ENCODE assay signal across 26 cellular contexts in genomic region chr3:25421747-25422146, GRCh38. TPM values are rescaled to one million over a fixed set of nuclear protein-coding genes. Genes with fewer than 3 reads are reported as not detected.
"Had no signal": no experiment of that assay in that cellular context is flagged by ENCODE, and none has a peak within 500 bp of the region (broad histone marks: within the 10 kb centered on the region; RNA-seq: fewer than 3 reads in every experiment).

No MANE protein-coding gene starts in this region.

- H3K4me1 ChIP-seq: body of pancreas had no signal

- H3K9me3 Mint-ChIP-seq: activated CD4-positive, alpha-beta T cell treated with anti-CD3 and anti-CD28 coated beads, Interleukin-2, amount 10 ng/mL, durations not matched to agents 24 days and 14 days; activated naive CD8-positive, alpha-beta T cell treated with anti-CD3 and anti-CD28 coated beads, Interleukin-2, amount 50 U/mL, for 24 hours had no signal

- H2AFZ ChIP-seq: PC-9 had no signal

- H3K9me3 ChIP-seq: ascending aorta, body of pancreas had no signal

- ATAC-seq: activated naive CD4-positive, alpha-beta T cell treated with anti-CD3 and anti-CD28 coated beads, Interleukin-2, amount 50 U/mL, for 72 hours; activated naive CD8-positive, alpha-beta T cell treated with anti-CD3 and anti-CD28 coated beads, Interleukin-2, amount 50 U/mL, for 24 hours; activated T-cell treated with anti-CD3 and anti-CD28 coated beads, Interleukin-2, amount 50 U/mL, for 4 hours; body of pancreas; T-helper 17 cell had no signal

- H3K4me2 ChIP-seq: PC-9 had no signal

- H3K4me1 Mint-ChIP-seq: activated B cell treated with CpG ODN at 0.5 μM for 24 hours; activated CD4-positive, alpha-beta T cell treated with anti-CD3 and anti-CD28 coated beads, Interleukin-2, amount 10 ng/mL, durations not matched to agents 24 days and 14 days; activated naive CD8-positive, alpha-beta T cell treated with anti-CD3 and anti-CD28 coated beads, Interleukin-2, amount 50 U/mL, for 24 hours; T-helper 17 cell had no signal

- H3K27ac ChIP-seq: ascending aorta, body of pancreas, PC-9 had no signal

- H3K4me3 ChIP-seq: ascending aorta, body of pancreas, PC-9 had no signal

- H3K4me3 Mint-ChIP-seq: activated B cell treated with CpG ODN at 0.5 μM for 24 hours; activated CD4-positive, alpha-beta T cell treated with anti-CD3 and anti-CD28 coated beads, Interleukin-2, amount 10 ng/mL, durations not matched to agents 24 days and 14 days; activated naive CD8-positive, alpha-beta T cell treated with anti-CD3 and anti-CD28 coated beads, Interleukin-2, amount 50 U/mL, for 24 hours; activated T-cell treated with anti-CD3 and anti-CD28 coated beads, Interleukin-2, amount 50 U/mL, for 4 hours; T-helper 17 cell had no signal

- H3K36me3 ChIP-seq: ascending aorta had no signal

- H3K27ac Mint-ChIP-seq: activated B cell treated with CpG ODN at 0.5 μM for 24 hours; activated CD4-positive, alpha-beta T cell treated with anti-CD3 and anti-CD28 coated beads, Interleukin-2, amount 10 ng/mL, durations not matched to agents 24 days and 14 days; activated naive CD4-positive, alpha-beta T cell treated with anti-CD3 and anti-CD28 coated beads, Interleukin-2, amount 50 U/mL, for 72 hours; activated naive CD8-positive, alpha-beta T cell treated with anti-CD3 and anti-CD28 coated beads, Interleukin-2, amount 50 U/mL, for 24 hours; T-helper 17 cell had no signal

- H3K27me3 ChIP-seq: ascending aorta, body of pancreas had no signal

- DNase-seq: activated B cell treated with CpG ODN at 0.5 μM for 24 hours; activated CD4-positive, alpha-beta T cell treated with anti-CD3 and anti-CD28 coated beads for 1 hour; activated CD4-positive, alpha-beta T cell treated with anti-CD3 and anti-CD28 coated beads, Interleukin-2, amount 10 ng/mL, durations not matched to agents 24 days and 14 days; activated CD4-positive, alpha-beta T cell treated with anti-CD3 and anti-CD28 coated beads, Interleukin-2, amount 50 U/mL, for 48 hours; activated CD8-positive, alpha-beta memory T cell treated with anti-CD3 and anti-CD28 coated beads for 24 hours; activated effector memory CD4-positive, alpha-beta T cell treated with anti-CD3 and anti-CD28 coated beads, Interleukin-2, amount 50 U/mL, for 16 hours; activated naive CD4-positive, alpha-beta T cell treated with Interleukin-2 at 50 U/mL for 16 hours; activated naive CD8-positive, alpha-beta T cell treated with anti-CD3 and anti-CD28 coated beads, Interleukin-2, amount 50 U/mL, for 24 hours; activated T-cell treated with anti-CD3 and anti-CD28 coated beads, Interleukin-2, amount 50 U/mL, for 4 hours; amniotic stem cell; body of pancreas; central memory CD4-positive, alpha-beta T cell; Kasumi-1; NCI-H1105 treated with DMSO at 0.1 percent for 48 hours; NCI-H1436 treated with DMSO at 0.1 percent for 48 hours; NCI-H187 treated with DMSO at 0.1 percent for 48 hours; NCI-H2081 treated with DMSO at 0.1 percent for 48 hours; NCI-H446; NCI-H524; PC-9; SHP77 treated with DMSO at 0.1 percent for 48 hours; T-helper 17 cell; T-helper 9 cell had no signal

- FAIRE-seq: bronchial epithelial cell had no signal

RNA-seq across cellular contexts. Expression of gene RARB, which starts 6.3 kb away (rescaled TPM):
- total RNA-seq: activated B cell treated with CpG ODN at 0.5 μM for 24 hours; activated CD4-positive, alpha-beta T cell treated with anti-CD3 and anti-CD28 coated beads, Interleukin-2, amount 10 ng/mL, durations not matched to agents 24 days and 14 days; activated naive CD4-positive, alpha-beta T cell treated with anti-CD3 and anti-CD28 coated beads, Interleukin-2, amount 50 U/mL, for 72 hours; T-helper 17 cell had no signal
